14 cellular contexts compared by ENCODE assay signal in the genomic region with DNA sequence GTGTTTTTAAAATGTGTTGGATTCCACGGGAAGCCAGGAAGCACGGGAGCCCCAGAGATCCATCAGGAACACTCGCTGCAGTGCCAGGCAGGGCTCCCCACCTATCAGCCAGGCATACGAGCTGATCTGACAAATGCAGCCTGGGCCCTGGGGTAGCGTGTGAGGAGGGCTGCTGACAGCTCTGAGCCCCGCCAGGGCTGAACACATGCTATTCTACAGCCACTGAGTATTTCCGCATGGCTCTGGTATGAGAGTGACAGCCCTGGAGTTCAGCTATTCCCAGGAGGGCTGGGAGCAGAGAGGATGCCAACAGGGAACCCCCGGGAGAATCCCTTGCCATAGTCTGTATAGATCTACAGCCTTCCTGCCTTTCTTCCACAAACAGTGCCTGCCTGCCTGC.
"Had no signal": no experiment of that assay in that cellular context is flagged by ENCODE, and none has a peak within 500 bp of the region (broad histone marks: within the 10 kb centered on the region; RNA-seq: fewer than 3 reads in every experiment).

No MANE protein-coding gene starts in this region.

- H3K4me1 ChIP-seq: gastrocnemius medialis, pancreas, thyroid gland, uterus had no signal

- ATAC-seq: activated T-cell treated with anti-CD3 and anti-CD28 coated beads, Interleukin-2, amount 50 U/mL, for 4 hours; gastrocnemius medialis had no signal

- H3K4me3 Mint-ChIP-seq: activated naive CD8-positive, alpha-beta T cell; activated T-cell treated with anti-CD3 and anti-CD28 coated beads, Interleukin-2, amount 50 U/mL, for 4 hours; nephron progenitor cell; T-helper 2 cell treated with Interferon-gamma antibody and Interleukin-4, amounts not matched to agents 5 μg/mL and 100 μg/mL, for 36 hours had no signal

- H3K36me3 ChIP-seq: gastrocnemius medialis, pancreas, thyroid gland, uterus had no signal

- H3K27ac ChIP-seq: coronary artery, gastrocnemius medialis, pancreas, thyroid gland, uterus had no signal

- H3K27ac Mint-ChIP-seq: activated naive CD8-positive, alpha-beta T cell; T-helper 2 cell treated with Interferon-gamma antibody and Interleukin-4, amounts not matched to agents 5 μg/mL and 100 μg/mL, for 36 hours had no signal

- DNase-seq: activated effector memory CD4-positive, alpha-beta T cell treated with anti-CD3 and anti-CD28 coated beads, Interleukin-2, amount 50 U/mL, for 16 hours; activated T-cell treated with anti-CD3 and anti-CD28 coated beads, Interleukin-2, amount 50 U/mL, for 4 hours; effector CD4-positive, alpha-beta T cell; gastrocnemius medialis; nephron progenitor cell; pancreas; retina; small intestine; SW 1271; thyroid gland; uterus had no signal

- H3K27me3 ChIP-seq: gastrocnemius medialis, pancreas, thyroid gland, uterus had no signal

- H3K9me3 Mint-ChIP-seq: T-helper 2 cell treated with Interferon-gamma antibody and Interleukin-4, amounts not matched to agents 5 μg/mL and 100 μg/mL, for 36 hours had no signal

- H3K4me3 ChIP-seq: coronary artery, gastrocnemius medialis, pancreas, thyroid gland, uterus had no signal

- H3K9me3 ChIP-seq: gastrocnemius medialis, pancreas, thyroid gland, uterus had no signal
